15 cellular contexts compared by ENCODE assay signal in genomic region chr4:145423017-145423708, GRCh38. TPM values are rescaled to one million over a fixed set of nuclear protein-coding genes. Genes with fewer than 3 reads are reported as not detected.
DNase-seq lines count a peak whose midpoint lies in the region; ATAC-seq, FAIRE-seq and TF ChIP-seq lines count a peak whose summit lies in the region.
"Had no signal": no experiment of that assay in that cellular context is flagged by ENCODE, and none has a peak within 500 bp of the region (broad histone marks: within the 10 kb centered on the region; RNA-seq: fewer than 3 reads in every experiment).

No MANE protein-coding gene starts in this region.

- H3K9me3 ChIP-seq in liver (ENCODE audit: control insufficient read depth in 4 of 4, low read length in 3 of 4): no peaks in the 10 kb centered on the region
- H3K9me3 ChIP-seq in HepG2 (ENCODE audit: low read length): no peaks in the 10 kb centered on the region

- H4K20me1 ChIP-seq in HepG2 (ENCODE audit: insufficient read depth, low read length): no peaks in the 10 kb centered on the region; the same call in 1 of the 2 replicates
- H4K20me1 ChIP-seq: BLaER1 treated with 17β-estradiol and CSF1 and Interleukin-3, amounts not matched to agents 10 nM and 100 nM had no signal

- peaks cover 4 to 37% (median 25%) of the 10 kb centered on the region in 4 donors for H3K4me1 ChIP-seq in liver (ENCODE audit: control insufficient read depth in 4 of 4, insufficient read depth in 4 of 4, low read length in 3 of 4)
- peaks cover 9% of the 10 kb centered on the region for H3K4me1 ChIP-seq in HepG2 (ENCODE audit: insufficient read depth, low read length)
- H3K4me1 ChIP-seq: BLaER1 treated with 17β-estradiol and CSF1 and Interleukin-3, amounts not matched to agents 10 nM and 100 nM had no signal

- no peak for TF ChIP-seq POLR2A in HepG2 (IDR thresholded peaks at IDR 0.05; ENCODE audit: insufficient read depth in 1 of 2, low read depth in 2 of 2, low read length in 2 of 2)

- POLR2A ChIA-PET in HepG2 (lab: Yijun Ruan, JAX): no interaction called here

- BruUV-seq in HepG2 (replicated peaks; lab: Mats Ljungman, UMichigan): no TSS peak

- no peaks in the 10 kb centered on the region for H3K36me3 ChIP-seq in liver (ENCODE audit: control insufficient read depth in 4 of 4, insufficient read depth in 3 of 4, low read depth in 1 of 4, low read length in 3 of 4)
- H3K36me3 ChIP-seq in HepG2 (replicated peaks in 1 of 2; ENCODE audit: control insufficient read depth in 1 of 2, insufficient read depth in 2 of 2, low read length in 2 of 2): no peaks in the 10 kb centered on the region
- H3K36me3 ChIP-seq: BLaER1 treated with 17β-estradiol and CSF1 and Interleukin-3, amounts not matched to agents 10 nM and 100 nM had no signal

- H3K27ac ChIP-seq in liver (ENCODE audit: low read depth in 1 of 2, low read length in 2 of 2) (no peak overlapping the region), HepG2 (ENCODE audit: extremely low read length, insufficient read depth, low read length) (no peak overlapping the region)
- H3K27ac ChIP-seq: 22Rv1; BLaER1 treated with 17β-estradiol and CSF1 and Interleukin-3, amounts not matched to agents 10 nM and 100 nM had no signal

- no peak overlapping the region for H3K4me2 ChIP-seq in HepG2 (ENCODE audit: low read depth, low read length)
- H3K4me2 ChIP-seq: BLaER1 treated with 17β-estradiol and CSF1 and Interleukin-3, amounts not matched to agents 10 nM and 100 nM had no signal

- no peak for FAIRE-seq in HepG2 (lab: Jason Lieb, UNC)

- intact Hi-C loops in HepG2 (cut with micrococcal nuclease; ENCODE audit: unreplicated experiment): no loop called here

- H3K9ac ChIP-seq in liver (ENCODE audit: low read depth in 1 of 2, low read length in 2 of 2): no peak overlapping the region
- H3K9ac ChIP-seq in HepG2 (ENCODE audit: insufficient read depth, low read depth, low read length): no peak overlapping the region
- H3K9ac ChIP-seq: BLaER1 treated with 17β-estradiol and CSF1 and Interleukin-3, amounts not matched to agents 10 nM and 100 nM had no signal

- H3K4me3 ChIP-seq in liver (ENCODE audit: low read depth in 1 of 3, low read length in 3 of 3): no peak overlapping the region
- no peak overlapping the region for H3K4me3 ChIP-seq in HepG2 (replicated peaks in 1 of 3; ENCODE audit: insufficient read depth in 1 of 3, low read depth in 2 of 3, low read length in 3 of 3)
- no peak overlapping the region for H3K4me3 ChIP-seq in fibroblast of mammary gland (ENCODE audit: control insufficient read depth, low read depth, low read length)
- H3K4me3 ChIP-seq: BLaER1 treated with 17β-estradiol and CSF1 and Interleukin-3, amounts not matched to agents 10 nM and 100 nM had no signal

- H3K79me2 ChIP-seq in HepG2 (ENCODE audit: insufficient read depth, low read length): no peaks in the 10 kb centered on the region

- TF ChIP-seq EP300 in HepG2 (IDR thresholded peaks at IDR 0.05; ENCODE audit: low read depth in 2 of 2, low read length in 2 of 2): no peak
- TF ChIP-seq EP300 in HepG2 (CRISPR knock-in tag; IDR thresholded peaks at IDR 0.05; ENCODE audit: borderline replicate concordance): no peak

- DNase-seq in HepG2 (ENCODE audit: low spot score) (no peak), NCI-H226 (peak; percentile 5), fibroblast of mammary gland (ENCODE audit: low read depth) (peak; percentile 26), middle frontal gyrus (ENCODE audit: extremely low spot score, low spot score) (no peak), NCI-H2107 treated with DMSO at 0.1 percent for 48 hours (lab: John Stamatoyannopoulos, UW; ENCODE audit: unreplicated experiment) (no peak)
- DNase-seq in effector CD4-positive, alpha-beta T cell: no peak
- no peak for DNase-seq in activated CD4-positive, alpha-beta T cell treated with anti-CD3 and anti-CD28 coated beads, Interleukin-2, amount 50 U/mL, for 48 hours
- DNase-seq: ACHN; CD4-positive, CD25-positive, alpha-beta regulatory T cell; DMS53; GOT3; H9 had no signal

- in situ Hi-C loops in HepG2 (cut with HindIII; ENCODE audit: extremely low pct_ligation_motif_present, low pct_unique_long_range_greater_than_20kb): no loop called here

- H2AFZ ChIP-seq in HepG2 (ENCODE audit: low read length): no peak overlapping the region

- no peak for TF ChIP-seq RAD21 in liver (IDR thresholded peaks at IDR 0.05)
- no peak for TF ChIP-seq RAD21 in HepG2 (CRISPR knock-in tag; IDR thresholded peaks at IDR 0.05)

- 59% methylated on average over 5 of the region's 5 CpGs for WGBS in liver
- WGBS in HepG2 (ENCODE audit: low lambda C conversion rate): 21% methylated on average over 5 of the region's 5 CpGs

- ATAC-seq in HepG2: no peak

- no peak for TF ChIP-seq CTCF in liver (IDR thresholded peaks at IDR 0.05; ENCODE audit: low read depth, low read length, missing input control)
- no peak for TF ChIP-seq CTCF in HepG2 (CRISPR knock-in tag; IDR thresholded peaks at IDR 0.05)
- no peak for TF ChIP-seq CTCF in fibroblast of mammary gland (conservative IDR thresholded peaks at IDR 0.05; ENCODE audit: control insufficient read depth, insufficient read depth, low read depth, low read length)

- H3K27me3 ChIP-seq in liver (ENCODE audit: control insufficient read depth in 4 of 4, insufficient read depth in 4 of 4, low read length in 3 of 4) (no peaks in the 10 kb centered on the region), HepG2 (ENCODE audit: control insufficient read depth in 1 of 2, insufficient read depth in 2 of 2, low read length in 2 of 2) (no peaks in the 10 kb centered on the region)
- H3K27me3 ChIP-seq: BLaER1 treated with 17β-estradiol and CSF1 and Interleukin-3, amounts not matched to agents 10 nM and 100 nM had no signal

- CTCF ChIA-PET in HepG2 (lab: Yijun Ruan, JAX; ENCODE audit: low intra/inter-chr PET ratio, low total read pairs): no interaction called here

TF ChIP-seq in liver, 16 proteins besides CTCF, POLR2A, EP300 and RAD21 (continues in another document):
- peak; percentile 56 to 58 for TF ChIP-seq HNF4A (conservative IDR thresholded peaks at IDR 0.05)

TF ChIP-seq in HepG2, 621 proteins besides CTCF, POLR2A, EP300 and RAD21:
- TF ChIP-seq POLR2AphosphoS5 (IDR thresholded peaks at IDR 0.05; ENCODE audit: low read depth, low read length) (no peak), JARID2 (CRISPR knock-in tag; IDR thresholded peaks at IDR 0.05; ENCODE audit: insufficient replicate concordance) (no peak), IKZF1 (IDR thresholded peaks at IDR 0.05) (no peak), ZNF317 (CRISPR knock-in tag; IDR thresholded peaks at IDR 0.05) (no peak), ZNF710 (CRISPR knock-in tag; IDR thresholded peaks at IDR 0.05; ENCODE audit: borderline replicate concordance) (no peak)
TF ChIP-seq in HepG2: peak in this region for 0.

RNA-seq across cellular contexts. Expression of gene SMAD1, which starts 58.5 kb away (rescaled TPM):
- total RNA-seq in liver: 10 to 100 TPM in 1 of 2 donors, 1 to 10 TPM in 1; 6.3 to 43.8 TPM
- 10 to 100 TPM; 10.5 to 18.8 TPM for polyA plus RNA-seq in liver
- total RNA-seq in HepG2 (2016; rRNA removed; fragmentation: Illumina TruSeq; extraction: Trizol): 12.7 and 14.0 TPM in 2 replicates
- 15.1 and 19.1 TPM in 2 replicates for total RNA-seq in HepG2 (2016; cell fraction: cytosol; rRNA removed; fragmentation: Illumina TruSeq; extraction: Trizol; ENCODE audit: low read depth)
- total RNA-seq in HepG2 (2016; cell fraction: insoluble cytoplasmic fraction; rRNA removed; fragmentation: Illumina TruSeq; extraction: Trizol): 12.3 and 13.8 TPM in 2 replicates
- 9.1 and 10.3 TPM in 2 replicates for total RNA-seq in HepG2 (2016; cell fraction: membrane; rRNA removed; fragmentation: Illumina TruSeq; extraction: Trizol)
- 14.5 and 15.4 TPM in 2 replicates for total RNA-seq in HepG2 (2016; cell fraction: nucleus; rRNA removed; fragmentation: Illumina TruSeq; extraction: Trizol)
- polyA plus RNA-seq in HepG2 (2011; rRNA removed): 11.8 and 16.6 TPM in 2 replicates
- polyA plus RNA-seq in HepG2 (2011; cell fraction: cytosol; rRNA removed): 10.9 and 13.7 TPM in 2 replicates
- polyA plus RNA-seq in HepG2 (2011; cell fraction: nucleus; rRNA removed): 7.6 and 7.8 TPM in 2 replicates
- 6.8 and 7.9 TPM in 2 replicates for polyA plus RNA-seq in HepG2 (2012)
- 1.1 and 1.3 TPM in 2 replicates for polyA plus RNA-seq in HepG2 (2016; cell fraction: cytosol; fragmentation: Illumina TruSeq; extraction: Trizol; ENCODE audit: low read depth)
- 13.0 and 14.5 TPM in 2 replicates for polyA plus RNA-seq in HepG2 (2016; cell fraction: insoluble cytoplasmic fraction; fragmentation: Illumina TruSeq; extraction: Trizol; ENCODE audit: low read depth)
- polyA plus RNA-seq in HepG2 (2016; cell fraction: membrane; fragmentation: Illumina TruSeq; extraction: Trizol; ENCODE audit: low read depth): 3.0 and 4.1 TPM in 2 replicates
- polyA plus RNA-seq in HepG2 (2016; cell fraction: nucleus; fragmentation: Illumina TruSeq; extraction: Trizol; ENCODE audit: insufficient read depth, low read depth): 7.4 and 7.8 TPM in 2 replicates
- 19.7 and 28.1 TPM in 2 replicates for polyA minus RNA-seq in HepG2 (2011; rRNA and poly(A)+ RNA removed; ENCODE audit: low replicate concordance)
- polyA minus RNA-seq in HepG2 (2011; cell fraction: cytosol; rRNA and poly(A)+ RNA removed): 8.4 and 8.6 TPM in 2 replicates
- polyA minus RNA-seq in HepG2 (2011; cell fraction: nucleus; rRNA and poly(A)+ RNA removed): 29.1 and 30.5 TPM in 2 replicates

Comparison
In these comparisons a context has a peak if more than half of its experiments do, and no peak if none do; other contexts are left out.
1. DNase-seq: peak in NCI-H226 (single experiment) and fibroblast of mammary gland (single experiment); none in HepG2 (single experiment), middle frontal gyrus (single experiment), NCI-H2107 treated with DMSO at 0.1 percent for 48 hours (single experiment), effector CD4-positive, alpha-beta T cell (single experiment) and activated CD4-positive, alpha-beta T cell treated with anti-CD3 and anti-CD28 coated beads, Interleukin-2, amount 50 U/mL, for 48 hours (0 of 2).